In genomic region chrX:40083979-40084359, GRCh38 we compare ENCODE assay signal across 8 cellular contexts. TPM values are rescaled to one million over a fixed set of nuclear protein-coding genes. Genes with fewer than 3 reads are reported as not detected.
A peak's percentile ranks its signal among the peaks of the same experiment; 100 is the strongest.
DNase-seq lines count a peak whose midpoint lies in the region; ATAC-seq and TF ChIP-seq lines count a peak whose summit lies in the region.

No MANE protein-coding gene starts in this region.

- no peak overlapping the region for H3K23ac ChIP-seq in mesendoderm (ENCODE audit: low read length)

- in situ Hi-C loops in transverse colon (cut with MboI; ENCODE audit: low pct_ligation_motif_present in 1 of 4, low pct_unique_long_range_greater_than_20kb in 1 of 4, low sequenced_read_pairs in 3 of 4), result loop anchor here in 1 of 4 donors (10.0 kb wide), 1 partner anchor 49 kb away; no protein-coding TSS in a partner anchor

- H4K8ac ChIP-seq in mesendoderm (ENCODE audit: low read depth, low read length), result no peak overlapping the region

- TF ChIP-seq EP300 in transverse colon (IDR thresholded peaks at IDR 0.05; ENCODE audit: low read depth), result no peak

- no peak overlapping the region for H3K27ac Mint-ChIP-seq in activated T-cell treated with anti-CD3 and anti-CD28 coated beads, Interleukin-2, amount 50 U/mL, for 72 hours
- H3K27ac Mint-ChIP-seq in MCF 10A (ENCODE audit: low read depth, unreplicated experiment), result no peak overlapping the region

- H2BK120ac ChIP-seq in mesendoderm (ENCODE audit: low read depth, low read length), result no peak overlapping the region

- TF ChIP-seq CTCF in MCF 10A (IDR thresholded peaks at IDR 0.05; ENCODE audit: unreplicated experiment), result no peak
- TF ChIP-seq CTCF in transverse colon (IDR thresholded peaks at IDR 0.05), result no peak

- no peaks in the 10 kb centered on the region for H3K36me3 ChIP-seq in mesendoderm (ENCODE audit: control insufficient read depth, insufficient read depth, low read length)
- no peaks in the 10 kb centered on the region for H3K36me3 ChIP-seq in transverse colon

- peaks cover 36% of the 10 kb centered on the region for H3K27me3 Mint-ChIP-seq in activated T-cell treated with anti-CD3 and anti-CD28 coated beads, Interleukin-2, amount 50 U/mL, for 72 hours (ENCODE audit: low read depth)
- H3K27me3 Mint-ChIP-seq in MCF 10A (ENCODE audit: insufficient read depth, unreplicated experiment), result peaks cover 52% of the 10 kb centered on the region

- peaks cover 74% of the 10 kb centered on the region for H3K79me2 ChIP-seq in mesendoderm (ENCODE audit: control insufficient read depth, insufficient read depth, low read length)

- WGBS in mesendoderm (ENCODE audit: extremely low coverage, insufficient coverage, low lambda C conversion rate), result no CpG with 5 or more reads among the region's 26 CpGs
- 24% methylated on average over 26 of the region's 26 CpGs; no CpG with 5 or more reads in 1 of the 2 donors for WGBS in transverse colon (ENCODE audit: low coverage in 1 of 2), 2 donors

- H3K56ac ChIP-seq in mesendoderm (ENCODE audit: low read length), result peak overlapping the region; percentile 60

- H4K5ac ChIP-seq in mesendoderm (ENCODE audit: low read length), result no peak overlapping the region

- H3K9ac ChIP-seq in mesendoderm (ENCODE audit: low read length), result peak overlapping the region; percentile 57

- H3K4me3 ChIP-seq in mesendoderm (ENCODE audit: low read length) (no peak overlapping the region), transverse colon (peak overlapping the region in 3 of 4 donors; percentile 25 to 50 (median 30))

- peaks cover 68% of the 10 kb centered on the region for H3K4me1 Mint-ChIP-seq in activated T-cell treated with anti-CD3 and anti-CD28 coated beads, Interleukin-2, amount 50 U/mL, for 72 hours (ENCODE audit: low read depth)
- peaks cover 5% of the 10 kb centered on the region for H3K4me1 Mint-ChIP-seq in MCF 10A (ENCODE audit: insufficient read depth, unreplicated experiment)

- H3K4me1 ChIP-seq in mesendoderm (ENCODE audit: control insufficient read depth, low read depth, low read length) (peaks cover 6% of the 10 kb centered on the region), transverse colon (peaks cover 16 to 73% (median 43%) of the 10 kb centered on the region in 4 donors)

- H3K18ac ChIP-seq in mesendoderm (ENCODE audit: low read length), result peak overlapping the region; percentile 39

- no peak for TF ChIP-seq POLR2A in transverse colon (IDR thresholded peaks at IDR 0.05)

- no TSS peak for BruUV-seq in MCF 10A (replicated peaks; lab: Mats Ljungman, UMichigan)

- no peak overlapping the region for H2BK5ac ChIP-seq in mesendoderm (ENCODE audit: low read length)

- POLR2A ChIA-PET in MCF 10A (lab: Yijun Ruan, JAX), result interaction anchor here (0.5 to 2.5 kb wide), 3 partner anchors 12 to 1338 kb away, joined by 4 to 23 read pairs (median 5); partner anchors contain the start of gene BCOR

- DNase-seq in activated T-cell treated with anti-CD3 and anti-CD28 coated beads, Interleukin-2, amount 50 U/mL, for 72 hours, result no peak
- DNase-seq in activated T-cell treated with anti-CD3 and anti-CD28 coated beads for 4 hours (no peak), MCF 10A (ENCODE audit: unreplicated experiment) (no peak), mesendoderm (no peak), transverse colon (no peak)

- H3K9me3 Mint-ChIP-seq in activated T-cell treated with anti-CD3 and anti-CD28 coated beads, Interleukin-2, amount 50 U/mL, for 72 hours, result no peaks in the 10 kb centered on the region
- no peaks in the 10 kb centered on the region for H3K9me3 Mint-ChIP-seq in MCF 10A (ENCODE audit: unreplicated experiment)

- H3K36me3 Mint-ChIP-seq in activated T-cell treated with anti-CD3 and anti-CD28 coated beads, Interleukin-2, amount 50 U/mL, for 72 hours (ENCODE audit: insufficient read depth in 2 of 2), result peaks cover 0 to 5% of the 10 kb centered on the region in 2 donors
- no peaks in the 10 kb centered on the region for H3K36me3 Mint-ChIP-seq in MCF 10A (ENCODE audit: insufficient read depth, unreplicated experiment)

- peak overlapping the region; percentile 50 for H3K4me2 ChIP-seq in mesendoderm (ENCODE audit: low read length)

- H3K27ac ChIP-seq in mesendoderm (ENCODE audit: low read depth, low read length) (no peak overlapping the region), transverse colon (peak overlapping the region in 3 of 4 donors; percentile 19 to 52 (median 51))

- H2AK5ac ChIP-seq in mesendoderm (ENCODE audit: low read length), result no peak overlapping the region

- CTCF ChIA-PET in MCF 10A (lab: Yijun Ruan, JAX), result no interaction called here

- H3K4ac ChIP-seq in mesendoderm (ENCODE audit: low read depth, low read length), result no peak overlapping the region

- intact Hi-C loops in MCF 10A (cut with micrococcal nuclease), result no loop called here
- intact Hi-C loops in transverse colon (cut with DNase I; ENCODE audit: low total_unique reads), result no loop called here

- peak overlapping the region; percentile 77 to 85 for H3K4me3 Mint-ChIP-seq in activated T-cell treated with anti-CD3 and anti-CD28 coated beads, Interleukin-2, amount 50 U/mL, for 72 hours
- H3K4me3 Mint-ChIP-seq in MCF 10A (ENCODE audit: unreplicated experiment), result peak overlapping the region; percentile 26

- no peaks in the 10 kb centered on the region for H3K79me1 ChIP-seq in mesendoderm (ENCODE audit: low read length)

- no peaks in the 10 kb centered on the region for H3K27me3 ChIP-seq in mesendoderm (ENCODE audit: insufficient read depth, low read length, poor library complexity)
- H3K27me3 ChIP-seq in transverse colon, result no peaks in the 10 kb centered on the region

- no peak for ATAC-seq in activated T-cell treated with anti-CD3 and anti-CD28 coated beads, Interleukin-2, amount 50 U/mL, for 72 hours (replicated peaks in 1 of 2)
- ATAC-seq in HG03039 (IDR thresholded peaks at IDR 0.05; ENCODE audit: unreplicated experiment) (no peak), GM21717 (IDR thresholded peaks at IDR 0.05; ENCODE audit: unreplicated experiment) (no peak), HG02759 (IDR thresholded peaks at IDR 0.05; ENCODE audit: unreplicated experiment) (no peak)

- no peaks in the 10 kb centered on the region for H3K9me3 ChIP-seq in transverse colon

- no peak overlapping the region for H2BK15ac ChIP-seq in mesendoderm (replicated peaks; ENCODE audit: low read depth)

RNA-seq across cellular contexts. Expression of gene BCOR, which starts 13.8 kb away (rescaled TPM):
- total RNA-seq in activated T-cell treated with anti-CD3 and anti-CD28 coated beads, Interleukin-2, amount 50 U/mL, for 72 hours, result 10 to 100 TPM; 53.5 to 65.5 TPM
- total RNA-seq in MCF 10A (2022), result 7.5 and 12.0 TPM in 2 replicates
- 14.6 TPM for polyA plus RNA-seq in mesendoderm (2013, experiment 1 of 2)
- 14.9 TPM for polyA plus RNA-seq in mesendoderm (2013, experiment 2 of 2)
- total RNA-seq in transverse colon, result 10 to 100 TPM; 17.9 to 27.8 (median 20.4) TPM
